9 cellular contexts compared by ENCODE assay signal in the genomic region with DNA sequence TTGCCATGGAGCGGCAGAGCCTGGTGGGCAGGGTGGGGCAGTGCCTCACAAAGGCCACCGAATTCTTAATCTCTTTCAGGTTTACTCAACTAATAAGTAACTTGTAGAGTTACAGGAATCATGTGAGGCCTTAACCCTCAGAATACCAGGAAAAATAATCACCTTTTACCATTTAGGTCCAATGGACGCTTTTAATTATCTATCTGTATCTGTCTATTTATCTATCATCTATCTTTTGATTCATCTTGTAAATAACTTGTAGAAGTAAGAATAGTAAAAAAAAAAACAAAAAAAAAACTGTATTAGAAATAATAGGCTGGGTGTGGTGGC. TPM values are rescaled to one million over a fixed set of nuclear protein-coding genes. Genes with fewer than 3 reads are reported as not detected.
DNase-seq lines count a peak whose midpoint lies in the region; ATAC-seq and TF ChIP-seq lines count a peak whose summit lies in the region.
"Had no signal": no experiment of that assay in that cellular context is flagged by ENCODE, and none has a peak within 500 bp of the region (broad histone marks: within the 10 kb centered on the region; RNA-seq: fewer than 3 reads in every experiment).

No MANE protein-coding gene starts in this region.

- POLR2A ChIA-PET in activated CD4-positive, alpha-beta T cell treated with anti-CD3 and anti-CD28 coated beads, Interleukin-2, amount 10 ng/mL, durations not matched to agents 7 days and 5 days (lab: Charles Lee) = no interaction called here

- H3K27me3 Mint-ChIP-seq in activated CD4-positive, alpha-beta T cell treated with anti-CD3 and anti-CD28 coated beads, Interleukin-2, amount 10 ng/mL, durations not matched to agents 7 days and 5 days = peaks cover 10% of the 10 kb centered on the region

- intact Hi-C loops in lower lobe of right lung (cut with DNase I) (no loop called here), posterior cingulate gyrus (cut with DNase I) (no loop called here)

- peak overlapping the region; percentile 84 for H3K9ac ChIP-seq in adipocyte (ENCODE audit: low read length)

- no peaks in the 10 kb centered on the region for H3K36me3 ChIP-seq in adipocyte (ENCODE audit: control insufficient read depth, insufficient read depth, low read length, severe bottlenecking)
- H3K36me3 ChIP-seq in lower lobe of right lung = no peaks in the 10 kb centered on the region
- H3K36me3 ChIP-seq in thymus (ENCODE audit: control insufficient read depth, insufficient read depth) = no peaks in the 10 kb centered on the region
- H3K36me3 ChIP-seq: HAP-1 had no signal

- H3K27ac ChIP-seq in lower lobe of right lung = peak overlapping the region; percentile 95
- peak overlapping the region; percentile 98 for H3K27ac ChIP-seq in thymus (ENCODE audit: low read depth)

- no peaks in the 10 kb centered on the region for H3K9me3 Mint-ChIP-seq in activated CD4-positive, alpha-beta T cell treated with anti-CD3 and anti-CD28 coated beads, Interleukin-2, amount 10 ng/mL, durations not matched to agents 7 days and 5 days

- H3K27me3 ChIP-seq in adipocyte (replicated peaks; ENCODE audit: control insufficient read depth, insufficient read depth, low read length) (peaks cover 9% of the 10 kb centered on the region), lower lobe of right lung (ENCODE audit: low read depth) (no peaks in the 10 kb centered on the region), thymus (ENCODE audit: control insufficient read depth, insufficient read depth) (peaks cover 2% of the 10 kb centered on the region)

- peaks cover 3% of the 10 kb centered on the region for H3K36me3 Mint-ChIP-seq in activated CD4-positive, alpha-beta T cell treated with anti-CD3 and anti-CD28 coated beads, Interleukin-2, amount 10 ng/mL, durations not matched to agents 7 days and 5 days (ENCODE audit: low read depth)

- peak overlapping the region; percentile 99 for H3K27ac Mint-ChIP-seq in activated CD4-positive, alpha-beta T cell treated with anti-CD3 and anti-CD28 coated beads, Interleukin-2, amount 10 ng/mL, durations not matched to agents 7 days and 5 days

- H3K4me1 Mint-ChIP-seq in activated CD4-positive, alpha-beta T cell treated with anti-CD3 and anti-CD28 coated beads, Interleukin-2, amount 10 ng/mL, durations not matched to agents 7 days and 5 days = peaks cover 57% of the 10 kb centered on the region

- peak overlapping the region; percentile 62 for H3K4me3 Mint-ChIP-seq in activated CD4-positive, alpha-beta T cell treated with anti-CD3 and anti-CD28 coated beads, Interleukin-2, amount 10 ng/mL, durations not matched to agents 7 days and 5 days

- CTCF ChIA-PET in activated CD4-positive, alpha-beta T cell treated with anti-CD3 and anti-CD28 coated beads, Interleukin-2, amount 10 ng/mL, durations not matched to agents 7 days and 5 days (lab: Charles Lee) = interaction anchor here (0.9 to 7.1 kb wide), 10 partner anchors 9 to 410 kb away, joined by 3 to 68 read pairs (median 4); partner anchors contain the start of gene S100A11

- H3K9me3 ChIP-seq in adipocyte (ENCODE audit: control insufficient read depth, low read length) (no peaks in the 10 kb centered on the region), lower lobe of right lung (no peaks in the 10 kb centered on the region), thymus (ENCODE audit: control insufficient read depth) (no peaks in the 10 kb centered on the region)
- H3K9me3 ChIP-seq: HAP-1 had no signal

- H3K4me3 ChIP-seq in adipocyte (ENCODE audit: low read length) (peak overlapping the region; percentile 70), lower lobe of right lung (peak overlapping the region; percentile 33), thymus (ENCODE audit: low read length) (no peak overlapping the region)
- H3K4me3 ChIP-seq: HAP-1 had no signal

- no peak for ATAC-seq in lower lobe of right lung

- TF ChIP-seq CTCF in lower lobe of right lung (IDR thresholded peaks at IDR 0.05) = no peak

- no peak for DNase-seq in activated CD4-positive, alpha-beta T cell treated with anti-CD3 and anti-CD28 coated beads, Interleukin-2, amount 10 ng/mL, durations not matched to agents 7 days and 5 days
- DNase-seq in activated CD4-positive, alpha-beta T cell treated with anti-CD3 and anti-CD28 coated beads for 48 hours = no peak
- DNase-seq in adipocyte (ENCODE audit: low read depth) (no peak), lower lobe of right lung (no peak), activated gamma-delta T cell (lab: John Stamatoyannopoulos, UW) (no peak), posterior cingulate gyrus (no peak), SKM-1 (lab: John Stamatoyannopoulos, UW; ENCODE audit: unreplicated experiment) (no peak)

- H3K4me1 ChIP-seq in adipocyte (ENCODE audit: control insufficient read depth, insufficient read depth, low read length) = peaks cover 53% of the 10 kb centered on the region
- peaks cover 44% of the 10 kb centered on the region for H3K4me1 ChIP-seq in lower lobe of right lung
- H3K4me1 ChIP-seq in thymus (ENCODE audit: control insufficient read depth, insufficient read depth, low read length) = peaks cover 15% of the 10 kb centered on the region

- 68% methylated on average over 3 of the region's 3 CpGs for WGBS in thymus

RNA-seq across cellular contexts. Expression of gene S100A11, which starts 11.8 kb away (rescaled TPM):
- 100 to 1,000 TPM; 367 to 412 TPM for total RNA-seq in activated CD4-positive, alpha-beta T cell treated with anti-CD3 and anti-CD28 coated beads, Interleukin-2, amount 10 ng/mL, durations not matched to agents 7 days and 5 days
- total RNA-seq in lower lobe of right lung = 737 TPM
- 1,404 TPM for polyA plus RNA-seq in thymus

RNA-seq across cellular contexts. Expression of gene TCHHL1, which starts 40.3 kb away (rescaled TPM):
- not detected for total RNA-seq in activated CD4-positive, alpha-beta T cell treated with anti-CD3 and anti-CD28 coated beads, Interleukin-2, amount 10 ng/mL, durations not matched to agents 7 days and 5 days
- total RNA-seq in lower lobe of right lung = not detected
- polyA plus RNA-seq in thymus = 0.16 TPM

RNA-seq across cellular contexts. Expression of gene S100A10, which starts 54.9 kb away (rescaled TPM):
- 100 to 1,000 TPM; 561 to 662 TPM for total RNA-seq in activated CD4-positive, alpha-beta T cell treated with anti-CD3 and anti-CD28 coated beads, Interleukin-2, amount 10 ng/mL, durations not matched to agents 7 days and 5 days
- 602 TPM for total RNA-seq in lower lobe of right lung
- polyA plus RNA-seq in thymus = 592 TPM
